Comparison of ENCODE assay signal across 21 cellular contexts in the genomic region with DNA sequence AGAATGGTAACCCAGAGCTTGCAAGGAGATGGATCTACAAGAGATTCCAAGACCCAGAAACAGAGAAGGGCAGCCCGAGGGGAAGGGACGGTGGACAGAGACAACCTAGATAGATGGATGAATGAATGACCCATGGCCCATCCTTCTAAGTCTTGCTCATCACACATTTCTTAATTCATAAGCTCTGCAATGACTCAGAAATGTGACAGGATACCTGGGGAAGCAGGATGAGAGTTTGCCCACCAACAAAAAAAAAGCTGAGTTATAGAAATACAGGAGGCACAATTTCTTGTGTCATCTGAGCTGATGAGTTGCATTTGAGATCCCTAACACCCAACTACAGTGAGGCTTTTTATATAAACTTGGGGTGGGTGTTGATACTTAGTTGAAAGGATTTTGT.
"Had no signal": no experiment of that assay in that cellular context is flagged by ENCODE, and none has a peak within 500 bp of the region (broad histone marks: within the 10 kb centered on the region; RNA-seq: fewer than 3 reads in every experiment).

No MANE protein-coding gene starts in this region.

- H3K4me2 ChIP-seq: neural progenitor cell had no signal

- H3K27ac ChIP-seq: esophagus muscularis mucosa, foreskin keratinocyte, left ventricle myocardium inferior, lower lobe of right lung, neural progenitor cell, ovary, right atrium auricular region, sigmoid colon, testis had no signal

- H3K4me1 Mint-ChIP-seq: immature natural killer cell, neural progenitor cell had no signal

- H3K27ac Mint-ChIP-seq: immature natural killer cell; natural killer cell treated with Interleukin-12 subunit alpha and Interleukin-12 subunit beta and Interleukin-15 and Interleukin-18, amount 100 ng/mL, for 72 hours; neural progenitor cell had no signal

- H3K9me3 ChIP-seq: esophagus muscularis mucosa, left ventricle myocardium inferior, lower lobe of right lung, ovary, right atrium auricular region, sigmoid colon, testis had no signal

- H3K36me3 Mint-ChIP-seq: immature natural killer cell; natural killer cell treated with Interleukin-12 subunit alpha and Interleukin-12 subunit beta and Interleukin-15 and Interleukin-18, amount 100 ng/mL, for 72 hours; neural progenitor cell had no signal

- H3K4me3 Mint-ChIP-seq: immature natural killer cell; natural killer cell treated with Interleukin-12 subunit alpha and Interleukin-12 subunit beta and Interleukin-15 and Interleukin-18, amount 100 ng/mL, for 72 hours; neural progenitor cell had no signal

- H3K4me1 ChIP-seq: foreskin keratinocyte, left ventricle myocardium inferior, lower lobe of right lung, neural progenitor cell, right atrium auricular region, sigmoid colon, testis had no signal

- H3K27me3 Mint-ChIP-seq: natural killer cell treated with Interleukin-12 subunit alpha and Interleukin-12 subunit beta and Interleukin-15 and Interleukin-18, amount 100 ng/mL, for 72 hours had no signal

- H2AFZ ChIP-seq: neural progenitor cell had no signal

- H3K27me3 ChIP-seq: esophagus muscularis mucosa, foreskin keratinocyte, neural progenitor cell, ovary, right atrium auricular region, sigmoid colon, testis had no signal

- ATAC-seq: foreskin keratinocyte; left cardiac atrium; lower lobe of right lung; natural killer cell treated with Interleukin-12 subunit alpha and Interleukin-12 subunit beta and Interleukin-15 and Interleukin-18, amount 100 ng/mL, for 72 hours; stimulated activated naive CD8-positive, alpha-beta T cell treated with anti-CD3 and anti-CD28 coated beads, Interleukin-15, Interleukin-2, amounts not matched to agents 100 U/mL and 50 U/mL, for 24 hours had no signal

- H3K9me3 Mint-ChIP-seq: neural progenitor cell had no signal

- H3K36me3 ChIP-seq: esophagus muscularis mucosa, left ventricle myocardium inferior, lower lobe of right lung, neural progenitor cell, ovary, right atrium auricular region, sigmoid colon had no signal

- H3K9ac ChIP-seq: neural progenitor cell had no signal

- H3K4me3 ChIP-seq: esophagus muscularis mucosa, left ventricle myocardium inferior, lower lobe of right lung, neural progenitor cell, ovary, right atrium auricular region, sigmoid colon, testis had no signal

- DNase-seq: cortex of kidney; effector memory CD4-positive, alpha-beta T cell; foreskin keratinocyte; immature natural killer cell; left ventricle myocardium inferior; lower lobe of right lung; mesenchymal stem cell; midbrain; nucleus accumbens; sigmoid colon; small intestine; stimulated activated CD4-positive, alpha-beta T cell treated with anti-CD3 and anti-CD28 coated beads, Interleukin-12 subunit alpha, Interleukin-12 subunit beta, amount 100 ng/mL, for 4 hours; stimulated activated naive CD8-positive, alpha-beta T cell treated with anti-CD3 and anti-CD28 coated beads, Interleukin-15, Interleukin-2, amounts not matched to agents 100 U/mL and 50 U/mL, for 24 hours; testis; trophoblast cell had no signal
